8 cellular contexts compared by ENCODE assay signal in genomic region chr6:31192431-31193105, GRCh38. TPM values are rescaled to one million over a fixed set of nuclear protein-coding genes. Genes with fewer than 3 reads are reported as not detected.
A peak's percentile ranks its signal among the peaks of the same experiment; 100 is the strongest.
DNase-seq lines count a peak whose midpoint lies in the region; ATAC-seq and TF ChIP-seq lines count a peak whose summit lies in the region.
"Not testable (repeated sequence)": the region's sequence is repeated elsewhere in the genome, so short reads cannot be mapped to it uniquely, and the experiment has no call there.

No MANE protein-coding gene starts in this region.

- H3K9me2 ChIP-seq in GM23338 (ENCODE audit: insufficient read depth): not testable (repeated sequence)

- peaks cover 26% of the 10 kb centered on the region for H3K36me3 Mint-ChIP-seq in GM23338 (ENCODE audit: low read depth)
- not testable (repeated sequence) for H3K36me3 Mint-ChIP-seq in endothelial cell (ENCODE audit: low read depth, unreplicated experiment)

- not testable (repeated sequence) for H3K9ac ChIP-seq in liver (ENCODE audit: low read depth in 1 of 2, low read length in 2 of 2)

- not testable (repeated sequence) for H3K27me3 ChIP-seq in GM23338 (ENCODE audit: insufficient read depth); liver (ENCODE audit: control insufficient read depth in 4 of 4, insufficient read depth in 4 of 4, low read length in 3 of 4)

- H4K20me1 ChIP-seq in GM23338 (replicated peaks; ENCODE audit: insufficient read depth): not testable (repeated sequence)

- peak; percentile 83 for DNase-seq in Ammon's horn (ENCODE audit: low spot score)
- DNase-seq in GM23338 (ENCODE audit: low spot score): peak; percentile 94
- DNase-seq in NCI-H2029 treated with DMSO at 0.1 percent for 48 hours (lab: John Stamatoyannopoulos, UW): peak; percentile 69
- peak; percentile 85 for DNase-seq in SK-MEL-5 (ENCODE audit: low read depth, low spot score)
- DNase-seq in activated T-cell treated with anti-CD3 and anti-CD28 coated beads, Interleukin-2, amount 50 U/mL, for 48 hours: peak; percentile 74 to 75
- DNase-seq in endothelial cell (ENCODE audit: low spot score): peak; percentile 57
- DNase-seq in stimulated activated CD4-positive, alpha-beta T cell treated with anti-CD3 and anti-CD28 coated beads, Interleukin-1b, Interleukin-23, amount 100 ng/mL, for 48 hours: peak; percentile 60

- ATAC-seq in GM23338: peak; percentile 71

- peaks cover 27% of the 10 kb centered on the region for H3K27me3 Mint-ChIP-seq in GM23338 (ENCODE audit: insufficient read depth, low read depth, poor library complexity)
- H3K27me3 Mint-ChIP-seq in endothelial cell (ENCODE audit: unreplicated experiment): not testable (repeated sequence)

- 50% methylated on average over 10 of the region's 10 CpGs for WGBS in liver

- H3K27ac ChIP-seq in GM23338 (ENCODE audit: low read depth); liver (ENCODE audit: low read depth in 1 of 2, low read length in 2 of 2): not testable (repeated sequence)

- in situ Hi-C loops in SK-MEL-5 (cut with HindIII; ENCODE audit: low pct_unique_long_range_greater_than_20kb, low sequenced_read_pairs): not testable (repeated sequence)

- not testable (repeated sequence) for H3K9me3 ChIP-seq in liver (ENCODE audit: control insufficient read depth in 4 of 4, low read length in 3 of 4)

- not testable (repeated sequence) for H3K27ac Mint-ChIP-seq in GM23338; endothelial cell (ENCODE audit: unreplicated experiment)

- not testable (repeated sequence) for H3K36me3 ChIP-seq in GM23338 (ENCODE audit: insufficient read depth); liver (ENCODE audit: control insufficient read depth in 4 of 4, insufficient read depth in 3 of 4, low read depth in 1 of 4, low read length in 3 of 4)

- peaks cover 10% of the 10 kb centered on the region; the same call in 1 of the 2 replicates for H3K4me1 ChIP-seq in GM23338 (ENCODE audit: insufficient read depth)
- not testable (repeated sequence) for H3K4me1 ChIP-seq in liver (ENCODE audit: control insufficient read depth in 4 of 4, insufficient read depth in 4 of 4, low read length in 3 of 4)

- peaks cover 11% of the 10 kb centered on the region for H3K4me1 Mint-ChIP-seq in GM23338
- H3K4me1 Mint-ChIP-seq in endothelial cell (ENCODE audit: unreplicated experiment): not testable (repeated sequence)

- TF ChIP-seq CTCF in GM23338 (conservative IDR thresholded peaks at IDR 0.05; ENCODE audit: low read depth in 2 of 2): peak; percentile 95 to 97
- TF ChIP-seq CTCF in endothelial cell (IDR thresholded peaks at IDR 0.05; ENCODE audit: unreplicated experiment): peak; percentile 22
- peak; percentile 84 for TF ChIP-seq CTCF in liver (IDR thresholded peaks at IDR 0.05; ENCODE audit: low read depth, low read length, missing input control)

- H3K9me3 Mint-ChIP-seq in GM23338: peaks cover 22% of the 10 kb centered on the region
- not testable (repeated sequence) for H3K9me3 Mint-ChIP-seq in endothelial cell (ENCODE audit: unreplicated experiment)

- TF ChIP-seq RAD21 in liver (IDR thresholded peaks at IDR 0.05): peak; percentile 91 to 92

- H3K79me2 ChIP-seq in GM23338 (replicated peaks; ENCODE audit: insufficient read depth): not testable (repeated sequence)

- H3K4me3 Mint-ChIP-seq in GM23338; endothelial cell (ENCODE audit: unreplicated experiment): not testable (repeated sequence)

- H3K4me2 ChIP-seq in GM23338: not testable (repeated sequence)

- H2AFZ ChIP-seq in GM23338: not testable (repeated sequence)

- H3K4me3 ChIP-seq in GM23338; liver (ENCODE audit: low read depth in 1 of 3, low read length in 3 of 3): not testable (repeated sequence)

- H3F3A ChIP-seq in GM23338 (replicated peaks; ENCODE audit: low read depth): not testable (repeated sequence)

TF ChIP-seq in GM23338, 12 proteins besides CTCF, POLR2A, EP300 and RAD21:
- 0 out of 2 replicates have a peak, but pooled peaks have one; percentile 3 for TF ChIP-seq CREB1 (CRISPR knock-in tag; IDR thresholded peaks at IDR 0.05; ENCODE audit: low read depth)

TF ChIP-seq in liver, 16 proteins besides CTCF, POLR2A, EP300 and RAD21:
- peak in 1 of 2 donors; percentile 14 for TF ChIP-seq RXRA (IDR thresholded peaks at IDR 0.05)

RNA-seq across cellular contexts. Expression of gene POU5F1, which starts 22.1 kb away (rescaled TPM):
- total RNA-seq in GM23338 (2014; rRNA removed; shearing (Covaris generic)): 3,419 and 3,629 TPM in 2 replicates
- polyA plus RNA-seq in GM23338 (2016; fragmentation: Nextera tagmentation; extraction: Ambion mirVana) (1,839 and 1,914 TPM in 2 replicates), liver (under 1 TPM in 1 of 2 donors, not detected in 1; 0.32 TPM)
- total RNA-seq in SK-MEL-5 (2014; rRNA removed; shearing (Covaris generic)): not detected in 2 replicates
- not detected in 2 replicates for polyA plus RNA-seq in SK-MEL-5 (2015; cell fraction: cytosol; rRNA removed)
- not detected in 2 replicates for polyA plus RNA-seq in SK-MEL-5 (2015; cell fraction: nucleus; rRNA removed)
- total RNA-seq in endothelial cell (ENCODE audit: unreplicated experiment) (88.7 TPM), liver (1 to 10 TPM in 1 of 2 donors, not detected in 1; 3.2 TPM)

RNA-seq across cellular contexts. Expression of gene TCF19, which starts 34.2 kb away (rescaled TPM):
- 11.1 and 11.2 TPM in 2 replicates for total RNA-seq in GM23338 (2014; rRNA removed; shearing (Covaris generic))
- polyA plus RNA-seq in GM23338 (2016; fragmentation: Nextera tagmentation; extraction: Ambion mirVana) (7.1 and 8.3 TPM in 2 replicates), liver (1 to 10 TPM in 1 of 2 donors, under 1 TPM in 1; 0.63 to 3.4 TPM)
- total RNA-seq in SK-MEL-5 (2014; rRNA removed; shearing (Covaris generic)): 14.3 and 16.1 TPM in 2 replicates
- polyA plus RNA-seq in SK-MEL-5 (2015; cell fraction: cytosol; rRNA removed): 16.5 and 24.0 TPM in 2 replicates
- 22.0 and 45.7 TPM in 2 replicates for polyA plus RNA-seq in SK-MEL-5 (2015; cell fraction: nucleus; rRNA removed)
- total RNA-seq in endothelial cell (ENCODE audit: unreplicated experiment) (17.2 TPM), liver (10 to 100 TPM in 1 of 2 donors, under 1 TPM in 1; 0.67 to 16.8 TPM)

RNA-seq across cellular contexts. Expression of gene CCHCR1, which starts 35.0 kb away (rescaled TPM):
- 37.0 and 46.7 TPM in 2 replicates for total RNA-seq in GM23338 (2014; rRNA removed; shearing (Covaris generic))
- polyA plus RNA-seq in GM23338 (2016; fragmentation: Nextera tagmentation; extraction: Ambion mirVana): 19.8 and 21.3 TPM in 2 replicates
- total RNA-seq in SK-MEL-5 (2014; rRNA removed; shearing (Covaris generic)): 12.0 and 13.4 TPM in 2 replicates
- polyA plus RNA-seq in SK-MEL-5 (2015; cell fraction: cytosol; rRNA removed): 12.2 and 12.6 TPM in 2 replicates
- polyA plus RNA-seq in SK-MEL-5 (2015; cell fraction: nucleus; rRNA removed): 43.2 and 56.1 TPM in 2 replicates
- 21.7 TPM for total RNA-seq in endothelial cell (ENCODE audit: unreplicated experiment)
- total RNA-seq in liver: 1 to 10 TPM; 6.9 to 9.9 TPM
- 1 to 10 TPM; 3.1 to 5.6 TPM for polyA plus RNA-seq in liver

RNA-seq across cellular contexts. Expression of gene PSORS1C2, which starts 53.7 kb away (rescaled TPM):
- total RNA-seq in GM23338 (2014; rRNA removed; shearing (Covaris generic)): not detected in 2 replicates
- polyA plus RNA-seq in GM23338 (2016; fragmentation: Nextera tagmentation; extraction: Ambion mirVana): 0.47 and 1.3 TPM in 2 replicates
- not detected in 2 replicates for total RNA-seq in SK-MEL-5 (2014; rRNA removed; shearing (Covaris generic))
- polyA plus RNA-seq in SK-MEL-5 (2015; cell fraction: cytosol; rRNA removed): not detected in 2 replicates
- polyA plus RNA-seq in SK-MEL-5 (2015; cell fraction: nucleus; rRNA removed): not detected in 2 replicates
- total RNA-seq in endothelial cell (ENCODE audit: unreplicated experiment): 0.38 TPM
- total RNA-seq in liver: not detected
- not detected for polyA plus RNA-seq in liver

Comparison
In these comparisons a context has a peak if more than half of its experiments do, and no peak if none do; other contexts are left out.
1. CTCF ChIP-seq: peak in every context shown above with its lines; median percentile 96 in GM23338; 84 in liver; 22 in endothelial cell.
2. RNA of gene POU5F1, which starts 22.1 kb away (total RNA-seq): 3,419 to 3,629 TPM in GM23338; 88.7 TPM in endothelial cell (single experiment), 3.2 TPM in liver and not detected in SK-MEL-5; every median in the first group is over 10 times any median in the second.
3. Peak in every context shown above with its lines, with median percentiles within 50 percentile points of each other: DNase-seq.